Comparison of ENCODE assay signal across 13 cellular contexts in genomic region chr12:11892065-11892391, GRCh38.
A peak's percentile ranks its signal among the peaks of the same experiment; 100 is the strongest.
DNase-seq lines count a peak whose midpoint lies in the region; TF ChIP-seq lines count a peak whose summit lies in the region.
"Had no signal": no experiment of that assay in that cellular context is flagged by ENCODE, and none has a peak within 500 bp of the region (broad histone marks: within the 10 kb centered on the region; RNA-seq: fewer than 3 reads in every experiment).

No MANE protein-coding gene starts in this region.

- DNase-seq in AG09319 (ENCODE audit: extremely low read depth, low read depth): no peak
- DNase-seq in dermis blood vessel endothelial cell: peak; percentile 38
- no peak for DNase-seq in DMS153 (lab: John Stamatoyannopoulos, UW)
- no peak for DNase-seq in prostate gland (ENCODE audit: low spot score)
- DNase-seq in GM13977 (ENCODE audit: low spot score): no peak
- DNase-seq in NCI-H2081 (lab: John Stamatoyannopoulos, UW): no peak
- DNase-seq: activated T-cell treated with anti-CD3 and anti-CD28 coated beads, Interleukin-2, amount 50 U/mL, for 1 hour; COR-L47; NCI-H526 treated with DMSO at 0.1 percent for 48 hours; SJCRH30; stimulated activated CD8-positive, alpha-beta memory T cell treated with anti-CD3 and anti-CD28 coated beads, Interleukin-4, amount 100 ng/mL, for 48 hours had no signal

- TF ChIP-seq EP300 in Ishikawa (IDR thresholded peaks at IDR 0.05; ENCODE audit: borderline replicate concordance): no peak
- TF ChIP-seq EP300 in neural cell (conservative IDR thresholded peaks at IDR 0.05; ENCODE audit: poor library complexity, severe bottlenecking): no peak

- no peaks in the 10 kb centered on the region for H3K79me2 ChIP-seq in neural cell (replicated peaks; ENCODE audit: insufficient read depth, low read length)

- 85% methylated on average over 2 of the region's 2 CpGs for WGBS in prostate gland

- no peaks in the 10 kb centered on the region for H3K9me2 ChIP-seq in neural cell (ENCODE audit: insufficient read depth, low read length)

- H3K4me3 ChIP-seq in neural cell (ENCODE audit: low read length) (no peak overlapping the region), prostate gland (no peak overlapping the region)
- H3K4me3 ChIP-seq: SJCRH30 had no signal

- H3K9ac ChIP-seq in neural cell (ENCODE audit: low read length): no peak overlapping the region

- intact Hi-C loops in prostate gland (cut with DNase I): loop anchor here (10.0 kb wide), 2 partner anchors 143 to 307 kb away; no protein-coding TSS in a partner anchor

- no peaks in the 10 kb centered on the region for H3K4me1 ChIP-seq in prostate gland (replicated peaks)

- no peak for TF ChIP-seq POLR2A in prostate gland (IDR thresholded peaks at IDR 0.05)

- no peak overlapping the region for H2AFZ ChIP-seq in neural cell (ENCODE audit: low read depth, low read length)

- peaks cover 2% of the 10 kb centered on the region for H3F3A ChIP-seq in neural cell (ENCODE audit: insufficient read depth, low read length, poor library complexity, severe bottlenecking)

- no peak overlapping the region for H3K4me2 ChIP-seq in neural cell (ENCODE audit: low read length)

- H3K36me3 ChIP-seq in neural cell (ENCODE audit: insufficient read depth, low read length): no peaks in the 10 kb centered on the region
- no peaks in the 10 kb centered on the region for H3K36me3 ChIP-seq in prostate gland
- H3K36me3 ChIP-seq: SJCRH30 had no signal

- in situ Hi-C loops in GM13977 (cut with MboI; ENCODE audit: low pct_unique_long_range_greater_than_20kb, low sequenced_read_pairs, unreplicated experiment): no loop called here

- peak; percentile 14 for TF ChIP-seq CTCF in AG09319 (IDR thresholded peaks at IDR 0.05; ENCODE audit: low read depth, low read length)
- no peak for TF ChIP-seq CTCF in neural cell (IDR thresholded peaks at IDR 0.05; ENCODE audit: poor library complexity, severe bottlenecking)
- TF ChIP-seq CTCF in prostate gland (IDR thresholded peaks at IDR 0.05): no peak
- no peak for TF ChIP-seq CTCF in GM13977 (IDR thresholded peaks at IDR 0.05; ENCODE audit: extremely low read depth, insufficient read depth, missing control alignments)

- peak; percentile 24; the same call in 1 of the 2 replicates for TF ChIP-seq RAD21 in Ishikawa (IDR thresholded peaks at IDR 0.05; ENCODE audit: low read depth)
- no peak for TF ChIP-seq RAD21 in neural cell (conservative IDR thresholded peaks at IDR 0.05)

- H3K27me3 ChIP-seq in neural cell (ENCODE audit: insufficient read depth, low read depth, low read length) (no peaks in the 10 kb centered on the region), prostate gland (replicated peaks; ENCODE audit: insufficient read depth) (no peaks in the 10 kb centered on the region)
- H3K27me3 ChIP-seq: SJCRH30 had no signal

- H3K27ac ChIP-seq in neural cell (ENCODE audit: low read length) (no peak overlapping the region), prostate gland (no peak overlapping the region)
- H3K27ac ChIP-seq: SJCRH30 had no signal

- H4K20me1 ChIP-seq in neural cell (ENCODE audit: insufficient read depth): no peaks in the 10 kb centered on the region

- H3K9me3 ChIP-seq in neural cell (ENCODE audit: low read length) (no peaks in the 10 kb centered on the region), prostate gland (no peaks in the 10 kb centered on the region)
- H3K9me3 ChIP-seq: SJCRH30 had no signal

TF ChIP-seq in Ishikawa, 13 proteins besides CTCF, POLR2A, EP300 and RAD21:
- TF ChIP-seq REST (IDR thresholded peaks at IDR 0.05; ENCODE audit: low read depth) (no peak), EGR1 (IDR thresholded peaks at IDR 0.05) (no peak), TAF1 (IDR thresholded peaks at IDR 0.05; ENCODE audit: low read depth) (no peak)

TF ChIP-seq in neural cell, 6 proteins besides CTCF, POLR2A, EP300 and RAD21:
- TF ChIP-seq SMC3 (conservative IDR thresholded peaks at IDR 0.05; ENCODE audit: poor library complexity) (peak; percentile 30), REST (IDR thresholded peaks at IDR 0.05; ENCODE audit: borderline replicate concordance) (no peak)
